In genomic region chr5:97250113-97250512, GRCh38 we compare ENCODE assay signal across 34 cellular contexts.
"Had no signal": no experiment of that assay in that cellular context is flagged by ENCODE, and none has a peak within 500 bp of the region (broad histone marks: within the 10 kb centered on the region; RNA-seq: fewer than 3 reads in every experiment).

No MANE protein-coding gene starts in this region.

- H3K27me3 ChIP-seq: MG63 had no signal

- H3K36me3 ChIP-seq: MG63 had no signal

- H3K4me3 ChIP-seq: MG63 had no signal

- H3K27ac ChIP-seq: KMS-11 had no signal

- DNase-seq: Karpas-422, Kasumi-1, KG1, MG63, MM.1S, MV-4-11, NCI-H1048, NCI-H1092, NCI-H1092 treated with DMSO at 0.1 percent for 48 hours, NCI-H1105, NCI-H1105 treated with DMSO at 0.1 percent for 48 hours, NCI-H1417, NCI-H1417 treated with DMSO at 0.1 percent for 48 hours, NCI-H1436, NCI-H1436 treated with DMSO at 0.1 percent for 48 hours, NCI-H146, NCI-H1694, NCI-H1694 treated with DMSO at 0.1 percent for 48 hours, NCI-H187, NCI-H187 treated with DMSO at 0.1 percent for 48 hours, NCI-H1930, NCI-H2029, NCI-H2029 treated with DMSO at 0.1 percent for 48 hours, NCI-H2081, NCI-H2081 treated with DMSO at 0.1 percent for 48 hours, NCI-H2107, NCI-H2171, NCI-H2171 treated with DMSO at 0.1 percent for 48 hours, NCI-H2227 treated with DMSO at 0.1 percent for 48 hours, NCI-H226, NCI-H345, NCI-H446, NCI-H446 treated with DMSO at 0.1 percent for 48 hours had no signal
